In genomic region chr20:53774487-53775203, GRCh38 we compare ENCODE assay signal across 11 cellular contexts.
A peak's percentile ranks its signal among the peaks of the same experiment; 100 is the strongest.
DNase-seq lines count a peak whose midpoint lies in the region; ATAC-seq, FAIRE-seq and TF ChIP-seq lines count a peak whose summit lies in the region.
"Had no signal": no experiment of that assay in that cellular context is flagged by ENCODE, and none has a peak within 500 bp of the region (broad histone marks: within the 10 kb centered on the region; RNA-seq: fewer than 3 reads in every experiment).

No MANE protein-coding gene starts in this region.

- SMC1A ChIA-PET in GM12878 (lab: Charles Lee; ENCODE audit: uncharacterized antibody, unreplicated experiment): interaction anchor here (1.1 kb wide), 2 partner anchors 8 to 96 kb away, joined by 3 read pairs; no protein-coding TSS in a partner anchor

- H3K4me1 ChIP-seq in GM12878 (ENCODE audit: control insufficient read depth, insufficient read depth, low read length): no peaks in the 10 kb centered on the region
- peaks cover 0 to 18% (median 16%) of the 10 kb centered on the region in 4 donors for H3K4me1 ChIP-seq in tibial artery
- H3K4me1 ChIP-seq: upper lobe of right lung had no signal

- RAD21 ChIA-PET in GM12878 (lab: Charles Lee; ENCODE audit: unreplicated experiment): no interaction called here

- ATAC-seq in GM12878: no peak
- no peak for ATAC-seq in HG03039 (IDR thresholded peaks at IDR 0.05; ENCODE audit: unreplicated experiment)
- ATAC-seq in HG03025 (IDR thresholded peaks at IDR 0.05; ENCODE audit: low FRiP score, unreplicated experiment): no peak
- ATAC-seq: upper lobe of right lung had no signal

- no peak overlapping the region for H3K9ac ChIP-seq in GM12878 (ENCODE audit: control insufficient read depth, insufficient read depth, low read length)

- TF ChIP-seq RAD21 in GM12878 (IDR thresholded peaks at IDR 0.05; ENCODE audit: insufficient read depth, low read depth, low read length): no peak

- H3K4me3 ChIP-seq in GM12878 (no peak overlapping the region), tibial artery (no peak overlapping the region)
- H3K4me3 ChIP-seq: pancreas, upper lobe of right lung had no signal

- no peaks in the 10 kb centered on the region for H3K9me3 ChIP-seq in GM12878 (replicated peaks; ENCODE audit: control insufficient read depth, insufficient read depth, low read length)
- no peaks in the 10 kb centered on the region for H3K9me3 ChIP-seq in tibial artery
- H3K9me3 ChIP-seq: pancreas, upper lobe of right lung had no signal

- BruUV-seq in GM12878 (replicated peaks; lab: Mats Ljungman, UMichigan): no TSS peak

- H3K27ac ChIP-seq in GM12878 (ENCODE audit: control insufficient read depth, insufficient read depth): no peak overlapping the region
- H3K27ac ChIP-seq in tibial artery: peak overlapping the region; percentile 29 to 58
- H3K27ac ChIP-seq: upper lobe of right lung had no signal

- no peak for TF ChIP-seq EP300 in GM12878 (IDR thresholded peaks at IDR 0.05; ENCODE audit: borderline replicate concordance in 1 of 2, control insufficient read depth in 1 of 2, low read depth in 2 of 2, low read length in 2 of 2)

- FAIRE-seq in GM12878 (lab: Jason Lieb, UNC): no peak

- H3K79me2 ChIP-seq in GM12878 (ENCODE audit: control insufficient read depth, insufficient read depth, low read length): no peaks in the 10 kb centered on the region

- WGBS in GM12878 (ENCODE audit: insufficient coverage, insufficient replicate concordance, low lambda C conversion rate, missing lambda C conversion rate): 81% methylated on average over 9 of the region's 9 CpGs

- POLR2A ChIA-PET in GM12878 (lab: Charles Lee): interaction anchor here (0.5 to 1.3 kb wide), 2 partner anchors 13 to 77 kb away, joined by 3 to 4 read pairs; no protein-coding TSS in a partner anchor

- intact Hi-C loops in GM12878 (cut with micrococcal nuclease; ENCODE audit: unreplicated experiment): no loop called here
- intact Hi-C loops in tibial artery (cut with DNase I; ENCODE audit: low total_unique reads): no loop called here

- TF ChIP-seq POLR2A in GM12878 (IDR thresholded peaks at IDR 0.05; ENCODE audit: low read depth, low read length): no peak

- CTCF ChIA-PET in GM12878 (lab: Yijun Ruan, JAX): interaction anchor here (1.5 kb wide), 1 partner anchor 11 kb away, joined by 7 read pairs; no protein-coding TSS in a partner anchor

- in situ Hi-C loops in GM12878 (cut with MboI): loop anchor here (10.0 kb wide), 1 partner anchor 360 kb away; no protein-coding TSS in a partner anchor

- no peak overlapping the region for H2AFZ ChIP-seq in GM12878 (ENCODE audit: control insufficient read depth, low read depth, low read length)

- no peaks in the 10 kb centered on the region for H3K27me3 ChIP-seq in GM12878 (replicated peaks in 1 of 2; ENCODE audit: control insufficient read depth in 2 of 2, insufficient read depth in 2 of 2, low read length in 1 of 2)
- H3K27me3 ChIP-seq in tibial artery: no peaks in the 10 kb centered on the region
- H3K27me3 ChIP-seq: pancreas, upper lobe of right lung had no signal

- peak; percentile 45 for DNase-seq in HT-29 (ENCODE audit: low spot score)
- no peak for DNase-seq in GM12878 (ENCODE audit: low read depth, low spot score)
- peak; percentile 95 for DNase-seq in kidney glomerular epithelial cell (lab: John Stamatoyannopoulos, UW)
- DNase-seq in tibial artery: no peak
- no peak for DNase-seq in stimulated activated CD4-positive, alpha-beta T cell treated with anti-CD3 and anti-CD28 coated beads, Interleukin-4, amount 100 ng/mL, for 4 hours
- DNase-seq in islet precursor cell: no peak
- DNase-seq: NCI-H2227 treated with DMSO at 0.1 percent for 48 hours, pancreas, upper lobe of right lung had no signal

- no peak overlapping the region for H3K4me2 ChIP-seq in GM12878 (ENCODE audit: control insufficient read depth, insufficient read depth)

- no peak for TF ChIP-seq CTCF in GM12878 (IDR thresholded peaks at IDR 0.05 in 2 of 3, conservative IDR thresholded peaks at IDR 0.05 in 1 of 3; ENCODE audit: control insufficient read depth in 2 of 3, extremely low read depth in 1 of 3, insufficient read depth in 1 of 3, low read depth in 3 of 3, low read length in 3 of 3)
- no peak for TF ChIP-seq CTCF in tibial artery (IDR thresholded peaks at IDR 0.05)

- H3K36me3 ChIP-seq in GM12878 (ENCODE audit: control insufficient read depth in 2 of 2, insufficient read depth in 2 of 2, low read length in 1 of 2) (no peaks in the 10 kb centered on the region), tibial artery (no peaks in the 10 kb centered on the region)
- H3K36me3 ChIP-seq: pancreas, upper lobe of right lung had no signal

- no peaks in the 10 kb centered on the region for H4K20me1 ChIP-seq in GM12878 (ENCODE audit: control insufficient read depth, insufficient read depth)

TF ChIP-seq in GM12878, 131 proteins besides CTCF, POLR2A, EP300 and RAD21:
- TF ChIP-seq NFXL1 (IDR thresholded peaks at IDR 0.05; ENCODE audit: borderline replicate concordance) (0 out of 2 replicates have a peak, but pooled peaks have one; percentile 17), PBX3 (IDR thresholded peaks at IDR 0.05; ENCODE audit: insufficient replicate concordance, low read depth, low read length) (no peak)

Comparison
In these comparisons a context has a peak if more than half of its experiments do, and no peak if none do; other contexts are left out.
1. DNase-seq: peak in HT-29 (single experiment) and kidney glomerular epithelial cell (single experiment); none in GM12878 (single experiment), tibial artery (0 of 2), stimulated activated CD4-positive, alpha-beta T cell treated with anti-CD3 and anti-CD28 coated beads, Interleukin-4, amount 100 ng/mL, for 4 hours (0 of 2) and islet precursor cell (single experiment).